17 cellular contexts compared by ENCODE assay signal in the genomic region with DNA sequence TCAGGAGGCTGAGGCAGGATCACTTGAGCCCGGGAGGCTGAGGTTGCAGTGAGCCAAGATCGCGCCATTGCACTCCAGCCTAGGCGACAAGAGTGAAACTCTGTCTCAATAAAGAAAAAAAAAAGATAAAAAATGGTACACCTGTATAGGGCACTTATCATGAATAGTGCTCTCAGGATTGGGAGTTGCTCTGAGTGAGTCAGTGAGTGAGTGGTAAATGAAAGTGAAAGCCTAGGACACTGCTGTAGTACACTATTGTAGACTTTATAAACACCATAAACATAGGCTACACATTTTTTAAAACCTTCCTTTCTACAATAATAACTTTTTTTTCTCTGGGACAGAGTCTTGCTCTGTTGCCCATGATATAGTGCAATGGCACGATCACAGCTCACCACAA. TPM values are rescaled to one million over a fixed set of nuclear protein-coding genes. Genes with fewer than 3 reads are reported as not detected.
DNase-seq lines count a peak whose midpoint lies in the region; ATAC-seq and TF ChIP-seq lines count a peak whose summit lies in the region.
"Had no signal": no experiment of that assay in that cellular context is flagged by ENCODE, and none has a peak within 500 bp of the region (broad histone marks: within the 10 kb centered on the region; RNA-seq: fewer than 3 reads in every experiment).

No MANE protein-coding gene starts in this region.

- intact Hi-C loops in IMR-90 (cut with micrococcal nuclease) (no loop called here), mammary epithelial cell (cut with micrococcal nuclease) (no loop called here)

- no peak overlapping the region for H3K9ac ChIP-seq in IMR-90 (ENCODE audit: low read depth, low read length)
- H3K9ac ChIP-seq in mammary epithelial cell (ENCODE audit: insufficient read depth, low read length) = no peak overlapping the region
- H3K9ac ChIP-seq: BLaER1 had no signal

- H3K4me3 Mint-ChIP-seq in immature natural killer cell = peak overlapping the region in 1 of 5 donors; percentile 41
- H3K4me3 Mint-ChIP-seq: naive B cell had no signal

- H3K79me1 ChIP-seq in IMR-90 (ENCODE audit: low read depth in 1 of 2, low read length in 2 of 2) = peaks cover 14 to 22% of the 10 kb centered on the region in 2 experiments; a peak in 3 of 4 replicates

- H3K23ac ChIP-seq in IMR-90 (ENCODE audit: low read depth, low read length) = no peak overlapping the region

- H3K9me3 Mint-ChIP-seq in immature natural killer cell = no peaks in the 10 kb centered on the region
- H3K9me3 Mint-ChIP-seq: naive B cell had no signal

- no peak overlapping the region for H3K56ac ChIP-seq in IMR-90 (ENCODE audit: extremely low read depth, insufficient read depth, low read length)

- BruUV-seq in IMR-90 (replicated peaks; lab: Mats Ljungman, UMichigan) (no TSS peak), mammary epithelial cell (replicated peaks; lab: Mats Ljungman, UMichigan) (no TSS peak)

- H3K79me2 ChIP-seq in mammary epithelial cell (ENCODE audit: insufficient read depth, low read length) = no peaks in the 10 kb centered on the region

- peaks cover 3% of the 10 kb centered on the region; the same call in 1 of the 2 replicates for H3K9me1 ChIP-seq in IMR-90 (ENCODE audit: insufficient read depth, low read length)

- TF ChIP-seq CTCF in IMR-90 (conservative IDR thresholded peaks at IDR 0.05; ENCODE audit: low read depth, low read length) = no peak
- TF ChIP-seq CTCF in BE2C (IDR thresholded peaks at IDR 0.05; ENCODE audit: low read depth, low read length) = no peak
- TF ChIP-seq CTCF in mammary epithelial cell (conservative IDR thresholded peaks at IDR 0.05 in 1 of 2, IDR thresholded peaks at IDR 0.05 in 1 of 2; ENCODE audit: extremely low read depth in 1 of 2, insufficient read depth in 1 of 2, low read depth in 1 of 2, low read length in 2 of 2) = no peak

- no peak overlapping the region for H3K18ac ChIP-seq in IMR-90 (ENCODE audit: low read depth, low read length)

- H4K91ac ChIP-seq in IMR-90 (ENCODE audit: insufficient read depth, low read depth, low read length) = no peak overlapping the region

- no peak overlapping the region for H2BK5ac ChIP-seq in IMR-90 (ENCODE audit: low read depth, low read length, poor library complexity, severe bottlenecking)

- no peak overlapping the region for H3K4ac ChIP-seq in IMR-90 (ENCODE audit: low read depth, low read length)

- H2BK15ac ChIP-seq in IMR-90 (ENCODE audit: low read depth, low read length) = no peak overlapping the region

- TF ChIP-seq POLR2A in IMR-90 (IDR thresholded peaks at IDR 0.05; ENCODE audit: low read depth, low read length) = no peak

- peaks cover 3 to 14% (median 5%) of the 10 kb centered on the region in 3 donors for H3K36me3 Mint-ChIP-seq in immature natural killer cell

- no peak for TF ChIP-seq RAD21 in IMR-90 (IDR thresholded peaks at IDR 0.05; ENCODE audit: low read length)

- H3K36me3 ChIP-seq in IMR-90 (ENCODE audit: control insufficient read depth, insufficient read depth, low read length) = peaks cover 6% of the 10 kb centered on the region
- peaks cover 12% of the 10 kb centered on the region for H3K36me3 ChIP-seq in BE2C
- H3K36me3 ChIP-seq in mammary epithelial cell (ENCODE audit: insufficient read depth, low read length) = no peaks in the 10 kb centered on the region
- H3K36me3 ChIP-seq: breast epithelium had no signal

- no peaks in the 10 kb centered on the region for H4K20me1 ChIP-seq in IMR-90 (ENCODE audit: insufficient read depth, low read length)
- no peaks in the 10 kb centered on the region for H4K20me1 ChIP-seq in mammary epithelial cell (ENCODE audit: insufficient read depth, low read length)
- H4K20me1 ChIP-seq: BLaER1 had no signal

- peaks cover 0 to 9% of the 10 kb centered on the region in 2 donors for H3K4me1 Mint-ChIP-seq in immature natural killer cell

- no peak overlapping the region for H3K27ac ChIP-seq in IMR-90 (ENCODE audit: insufficient read depth, low read length)
- no peak overlapping the region for H3K27ac ChIP-seq in mammary epithelial cell (ENCODE audit: insufficient read depth, low read depth, low read length)
- H3K27ac ChIP-seq: BLaER1, breast epithelium, SK-N-MC, WERI-Rb-1 had no signal

- DNase-seq in ELR (ENCODE audit: low read depth) = peak; percentile 27
- peak; percentile 11 for DNase-seq in IMR-90
- DNase-seq in immature natural killer cell = no peak
- no peak for DNase-seq in BE2C
- DNase-seq in HuH-7 (ENCODE audit: low spot score) = no peak
- DNase-seq in mammary epithelial cell = no peak
- no peak for DNase-seq in NCI-H446 treated with DMSO at 0.1 percent for 48 hours (lab: John Stamatoyannopoulos, UW)
- DNase-seq: GDM1, GOT3, MG63, naive B cell, NCI-H2107, WERI-Rb-1 had no signal

- CTCF ChIA-PET in IMR-90 (lab: Yijun Ruan, JAX) = interaction anchor here (0.6 to 0.7 kb wide), 4 partner anchors 42 to 643 kb away, joined by 3 to 4 read pairs (median 4); no protein-coding TSS in a partner anchor
- CTCF ChIA-PET in mammary epithelial cell (lab: Charles Lee; ENCODE audit: low non-redundant PET) = no interaction called here

- POLR2A ChIA-PET in IMR-90 (lab: Charles Lee; ENCODE audit: unreplicated experiment) = interaction anchor here (0.6 kb wide), 1 partner anchor 162 kb away, joined by 4 read pairs; a partner anchor contains a TSS

- no peak overlapping the region for H2BK20ac ChIP-seq in IMR-90 (ENCODE audit: low read depth, low read length)

- peak overlapping the region; percentile 10 to 73 (median 65) for H3K27ac Mint-ChIP-seq in immature natural killer cell

- ATAC-seq in GM19043 (IDR thresholded peaks at IDR 0.05; ENCODE audit: low read depth, unreplicated experiment) (peak; percentile 77), IMR-90 (ENCODE audit: low read depth) (peak; percentile 75)

- no peaks in the 10 kb centered on the region for H3K4me1 ChIP-seq in IMR-90 (ENCODE audit: control insufficient read depth, insufficient read depth, low read length)
- H3K4me1 ChIP-seq in BE2C = no peaks in the 10 kb centered on the region; the same call in 1 of the 2 replicates
- H3K4me1 ChIP-seq in mammary epithelial cell (ENCODE audit: insufficient read depth, low read length) = peaks cover 1% of the 10 kb centered on the region
- H3K4me1 ChIP-seq: BLaER1, breast epithelium had no signal

- no peak overlapping the region for H2AK9ac ChIP-seq in IMR-90 (replicated peaks; ENCODE audit: low read depth, low read length, poor library complexity)

- H3K27me3 Mint-ChIP-seq in immature natural killer cell (ENCODE audit: low read depth in 3 of 3) = no peaks in the 10 kb centered on the region
- H3K27me3 Mint-ChIP-seq: naive B cell had no signal

- H3K4me3 ChIP-seq in IMR-90 (ENCODE audit: insufficient read depth, low read depth, low read length) (no peak overlapping the region), BE2C (ENCODE audit: low read depth, low read length) (no peak overlapping the region), mammary epithelial cell (replicated peaks in 1 of 3; ENCODE audit: insufficient read depth in 1 of 3, low read depth in 2 of 3, low read length in 3 of 3) (no peak overlapping the region)
- H3K4me3 ChIP-seq: BLaER1, breast epithelium, MG63, SK-N-MC had no signal

- H3K27me3 ChIP-seq in IMR-90 (ENCODE audit: control insufficient read depth, insufficient read depth, low read length) = no peaks in the 10 kb centered on the region
- H3K27me3 ChIP-seq in BE2C = no peaks in the 10 kb centered on the region
- H3K27me3 ChIP-seq in mammary epithelial cell (ENCODE audit: insufficient read depth, low read length) = no peaks in the 10 kb centered on the region
- H3K27me3 ChIP-seq: BLaER1, breast epithelium, MG63 had no signal

- H2AFZ ChIP-seq in IMR-90 (replicated peaks; ENCODE audit: low read length, poor library complexity) = no peak overlapping the region
- H2AFZ ChIP-seq in mammary epithelial cell (ENCODE audit: low read depth, low read length) = no peak overlapping the region

- no CpG with 5 or more reads among the region's 5 CpGs for WGBS in IMR-90 (ENCODE audit: extremely low coverage in 2 of 2, insufficient read length in 1 of 2), 2 experiments
- WGBS in mammary epithelial cell (ENCODE audit: low coverage, missing lambda C conversion rate) = 100% methylated on average over 5 of the region's 5 CpGs

- no peak overlapping the region for H3K14ac ChIP-seq in IMR-90 (replicated peaks; ENCODE audit: low read depth, low read length)

- dilution Hi-C loops in IMR-90 (cut with HindIII; ENCODE audit: low sequenced_read_pairs, unreplicated experiment) (no loop called here), mammary epithelial cell (cut with HindIII; ENCODE audit: low sequenced_read_pairs) (no loop called here)

- no peak overlapping the region for H4K5ac ChIP-seq in IMR-90 (ENCODE audit: low read depth, low read length)

- in situ Hi-C loops in IMR-90 (cut with MboI; ENCODE audit: low sequenced_read_pairs) = no loop called here
- in situ Hi-C loops in mammary epithelial cell (cut with MboI; ENCODE audit: low sequenced_read_pairs in 2 of 2) = no loop called here

- H3K4me2 ChIP-seq in IMR-90 (ENCODE audit: low read depth, low read length) (no peak overlapping the region), mammary epithelial cell (ENCODE audit: insufficient read depth, low read depth, low read length) (no peak overlapping the region)
- H3K4me2 ChIP-seq: BLaER1 had no signal

- no peak overlapping the region for H2BK120ac ChIP-seq in IMR-90 (ENCODE audit: low read depth, low read length)

- H2AK5ac ChIP-seq in IMR-90 (ENCODE audit: low read depth, low read length) = no peak overlapping the region

- H3K9me3 ChIP-seq in IMR-90 (ENCODE audit: control insufficient read depth, insufficient read depth, low read length) (no peaks in the 10 kb centered on the region), BE2C (no peaks in the 10 kb centered on the region), mammary epithelial cell (replicated peaks; ENCODE audit: insufficient read depth, low read length) (no peaks in the 10 kb centered on the region)
- H3K9me3 ChIP-seq: BLaER1, breast epithelium, MG63 had no signal

- no peak overlapping the region for H4K8ac ChIP-seq in IMR-90 (ENCODE audit: low read depth in 2 of 2, low read length in 2 of 2)

TF ChIP-seq in IMR-90, 13 proteins besides CTCF, POLR2A, EP300 and RAD21 (continues in another document):
- TF ChIP-seq BHLHE40 (IDR thresholded peaks at IDR 0.05; ENCODE audit: low read depth, low read length) (no peak), FOS (IDR thresholded peaks at IDR 0.05; ENCODE audit: low read depth, low read length) (no peak)

RNA-seq across cellular contexts. Expression of a gene that starts 16.8 kb away (rescaled TPM):
- total RNA-seq in IMR-90 (2012; rRNA removed) (13.3 and 20.6 TPM in 2 replicates), mammary epithelial cell (10 to 100 TPM; 16.6 to 21.0 TPM)
- polyA plus RNA-seq in IMR-90 (2012; rRNA removed) (7.6 and 9.6 TPM in 2 replicates), immature natural killer cell (10 to 100 TPM; 18.5 to 37.6 (median 28.1) TPM), mammary epithelial cell (8.0 TPM)
- polyA plus RNA-seq in IMR-90 (2012; cell fraction: cytosol; rRNA removed) = 3.6 and 3.7 TPM in 2 replicates
- 6.1 and 13.0 TPM in 2 replicates for polyA plus RNA-seq in IMR-90 (2012; cell fraction: nucleus; rRNA removed; ENCODE audit: low replicate concordance)
- 5.5 TPM for polyA plus RNA-seq in BE2C (2012; ENCODE audit: insufficient read depth, insufficient read length, low read depth)
- polyA minus RNA-seq in mammary epithelial cell = 12.2 TPM

Comparison
In these comparisons a context has a peak if more than half of its experiments do, and no peak if none do; other contexts are left out.
1. DNase-seq: peak in ELR (single experiment) and IMR-90 (single experiment); none in immature natural killer cell (0 of 3), BE2C (single experiment), HuH-7 (single experiment), mammary epithelial cell (single experiment) and NCI-H446 treated with DMSO at 0.1 percent for 48 hours (single experiment).